ENCODE assay signal across 8 cellular contexts in the genomic region with DNA sequence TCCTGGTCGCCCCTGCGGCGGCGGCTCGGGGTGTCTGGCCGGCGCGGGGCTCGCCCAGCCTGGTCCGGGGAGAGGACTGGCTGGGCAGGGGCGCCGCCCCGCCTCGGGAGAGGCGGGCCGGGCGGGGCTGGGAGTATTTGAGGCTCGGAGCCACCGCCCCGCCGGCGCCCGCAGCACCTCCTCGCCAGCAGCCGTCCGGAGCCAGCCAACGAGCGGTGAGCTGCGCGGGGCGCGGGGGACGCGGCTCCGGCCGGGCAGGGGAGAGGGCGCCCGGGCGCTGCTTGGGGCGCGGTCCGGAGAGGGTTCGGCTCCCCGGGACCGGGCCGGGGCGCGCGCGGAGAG. TPM values are rescaled to one million over a fixed set of nuclear protein-coding genes. Genes with fewer than 3 reads are reported as not detected.
DNase-seq lines count a peak whose midpoint lies in the region; ATAC-seq, FAIRE-seq and TF ChIP-seq lines count a peak whose summit lies in the region.

LGALS3 (plus strand) TSS at position 167 of the 342 bp plus-strand sequence. CDS start 8,122 bp downstream, outside the sequence.

- peak within 1 kb of the TSS; percentile 76 to 93 for H3K27ac ChIP-seq in A549
- H3K27ac ChIP-seq in angular gyrus (ENCODE audit: low read depth, low read length): peak within 1 kb of the TSS; percentile 34
- peak within 1 kb of the TSS; percentile 97 for H3K27ac ChIP-seq in right atrium auricular region
- H3K27ac ChIP-seq in rectal smooth muscle tissue (ENCODE audit: low read depth, low read length): peak within 1 kb of the TSS; percentile 91

- DNase-seq in A549 (ENCODE audit: low read depth in 1 of 2, low spot score in 1 of 2): peak; percentile 56 to 80
- peak; percentile 45 for DNase-seq in RKO (ENCODE audit: low spot score)
- DNase-seq in right atrium auricular region (ENCODE audit: low spot score): peak; percentile 79
- DNase-seq in AML-193 (lab: John Stamatoyannopoulos, UW): no peak

- TF ChIP-seq POLR2A in A549 (IDR thresholded peaks at IDR 0.05; ENCODE audit: low read length) (peak; percentile 77), GM18526 (IDR thresholded peaks at IDR 0.05; ENCODE audit: extremely low read depth, insufficient read length) (peak; percentile 71)

- H3K9me3 ChIP-seq in A549 (no peaks in the 10 kb centered on the region), right atrium auricular region (no peaks in the 10 kb centered on the region)

- CTCF ChIA-PET in A549 (lab: Yijun Ruan, JAX): interaction anchor here (0.9 to 1.8 kb wide), 4 partner anchors 12 to 78 kb away, joined by 3 to 7 read pairs (median 3); partner anchors contain the start of gene MAPK1IP1L

- POLR2A ChIA-PET in A549 (lab: Yijun Ruan, JAX): interaction anchor here (0.7 to 3.6 kb wide), 9 partner anchors 9 to 78 kb away, joined by 3 to 63 read pairs (median 4); partner anchors contain the start of gene MAPK1IP1L

- H3K36me3 ChIP-seq in right atrium auricular region (peaks cover 8% of the 10 kb centered on the region), rectal smooth muscle tissue (ENCODE audit: control insufficient read depth, insufficient read depth, low read length) (no peaks in the 10 kb centered on the region)

- TF ChIP-seq CTCF in A549 (IDR thresholded peaks at IDR 0.05): no peak
- TF ChIP-seq CTCF in right atrium auricular region (IDR thresholded peaks at IDR 0.05): no peak

- H3K4me1 ChIP-seq in A549: peaks cover 19% of the 10 kb centered on the region
- H3K4me1 ChIP-seq in right atrium auricular region: peaks cover 0 to 77% of the 10 kb centered on the region in 2 donors
- peaks cover 5% of the 10 kb centered on the region for H3K4me1 ChIP-seq in rectal smooth muscle tissue (ENCODE audit: control insufficient read depth, insufficient read depth, low read length)

- ATAC-seq in A549 (peak; percentile 84 to 88), HG02970 (IDR thresholded peaks at IDR 0.05; ENCODE audit: low FRiP score, unreplicated experiment) (peak; percentile 64)

- WGBS in A549 (ENCODE audit: missing lambda C conversion rate): no CpG with 5 or more reads among the region's 50 CpGs

- TF ChIP-seq EP300 in A549 (IDR thresholded peaks at IDR 0.05): no peak

- H3K4me3 ChIP-seq in A549 (peak within 1 kb of the TSS; percentile 69), right atrium auricular region (peak within 1 kb of the TSS; percentile 80 to 83), rectal smooth muscle tissue (ENCODE audit: low read length) (peak within 1 kb of the TSS; percentile 89)

- TF ChIP-seq RAD21 in A549 (conservative IDR thresholded peaks at IDR 0.05 in 1 of 2, IDR thresholded peaks at IDR 0.05 in 1 of 2): 0 out of 5 replicates have a peak, but pooled peaks of 1 of the 2 experiments have one; percentile 9

- peak within 1 kb of the TSS; percentile 66 for H3K9ac ChIP-seq in rectal smooth muscle tissue (ENCODE audit: low read length)

- no peaks in the 10 kb centered on the region for H3K27me3 ChIP-seq in right atrium auricular region
- no peaks in the 10 kb centered on the region for H3K27me3 ChIP-seq in rectal smooth muscle tissue (ENCODE audit: control insufficient read depth, insufficient read depth, low read length)

- peak within 1 kb of the TSS; percentile 68 for H3K4me2 ChIP-seq in A549

- no peak for FAIRE-seq in A549 (lab: Jason Lieb, UNC)

TF ChIP-seq in A549, 52 proteins besides CTCF, POLR2A, EP300 and RAD21:
- TF ChIP-seq USF2 (IDR thresholded peaks at IDR 0.05) (no peak), HOXA7 (CRISPR knock-in tag; IDR thresholded peaks at IDR 0.05) (no peak), BCL3 (IDR thresholded peaks at IDR 0.05) (peak; percentile 89; the same call in 2 of the 3 replicates), PHF8 (IDR thresholded peaks at IDR 0.05; ENCODE audit: borderline replicate concordance, low read depth) (0 out of 2 replicates have a peak, but pooled peaks have one; percentile 17), MYC (IDR thresholded peaks at IDR 0.05; ENCODE audit: borderline replicate concordance, low read length) (peak; percentile 59; the same call in 1 of the 2 replicates), RARB (CRISPR knock-in tag; IDR thresholded peaks at IDR 0.05) (no peak), CBX8 (IDR thresholded peaks at IDR 0.05) (no peak), JUN (IDR thresholded peaks at IDR 0.05) (peak; percentile 32 to 63; a peak in 2 of 5 replicates), KDM5A (IDR thresholded peaks at IDR 0.05) (no peak), FOXS1 (CRISPR knock-in tag; IDR thresholded peaks at IDR 0.05) (no peak), CBX2 (IDR thresholded peaks at IDR 0.05; ENCODE audit: borderline replicate concordance, low read depth) (no peak), SMC3 (IDR thresholded peaks at IDR 0.05) (0 out of 3 replicates have a peak, but pooled peaks have one; percentile 13), FOSL2 (IDR thresholded peaks at IDR 0.05) (no peak), FOSL2 (CRISPR knock-in tag; IDR thresholded peaks at IDR 0.05) (no peak)
- TF ChIP-seq, protein P1, sequence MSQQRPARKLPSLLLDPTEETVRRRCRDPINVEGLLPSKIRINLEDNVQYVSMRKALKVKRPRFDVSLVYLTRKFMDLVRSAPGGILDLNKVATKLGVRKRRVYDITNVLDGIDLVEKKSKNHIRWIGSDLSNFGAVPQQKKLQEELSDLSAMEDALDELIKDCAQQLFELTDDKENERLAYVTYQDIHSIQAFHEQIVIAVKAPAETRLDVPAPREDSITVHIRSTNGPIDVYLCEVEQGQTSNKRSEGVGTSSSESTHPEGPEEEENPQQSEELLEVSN (IDR thresholded peaks at IDR 0.05; ENCODE audit: borderline replicate concordance, low read depth): no peak
TF ChIP-seq in A549: peak in this region for 5.

RNA-seq across cellular contexts. Expression of gene LGALS3, which starts in this region (rescaled TPM):
- polyA plus RNA-seq in A549 (2011; rRNA removed) (53.6 and 61.0 TPM in 2 replicates), A549 (2017; fragmentation: RNase III; extraction: RNeasy Plus Mini Kit Qiagen cat#74134 plus additional on column Dnase treatment) (57.2 to 65.6 TPM (median 60.2 TPM) in 3 replicates)
- polyA plus RNA-seq in A549 (2012; cell fraction: cytosol; rRNA removed): 40.9 and 52.4 TPM in 2 replicates
- 64.0 and 70.6 TPM in 2 replicates for polyA plus RNA-seq in A549 (2012; cell fraction: nucleus; rRNA removed)
- polyA minus RNA-seq in A549 (2011; rRNA and poly(A)+ RNA removed): 21.6 and 22.6 TPM in 2 replicates
- 100 to 1,000 TPM; 178 to 184 TPM for total RNA-seq in right atrium auricular region

Comparison
In these comparisons a context has a peak if more than half of its experiments do, and no peak if none do; other contexts are left out.
1. DNase-seq: peak in A549 (2 of 2), RKO (single experiment) and right atrium auricular region (single experiment); none in AML-193 (0 of 2).
2. H3K27ac ChIP-seq: peak in every context shown above with its lines; median percentile 97 in right atrium auricular region; 91 in rectal smooth muscle tissue; 84 in A549; 34 in angular gyrus.
3. Peak in every context shown above with its lines, with median percentiles within 50 percentile points of each other: H3K4me3 ChIP-seq.